16 cellular contexts compared by ENCODE assay signal in the genomic region with DNA sequence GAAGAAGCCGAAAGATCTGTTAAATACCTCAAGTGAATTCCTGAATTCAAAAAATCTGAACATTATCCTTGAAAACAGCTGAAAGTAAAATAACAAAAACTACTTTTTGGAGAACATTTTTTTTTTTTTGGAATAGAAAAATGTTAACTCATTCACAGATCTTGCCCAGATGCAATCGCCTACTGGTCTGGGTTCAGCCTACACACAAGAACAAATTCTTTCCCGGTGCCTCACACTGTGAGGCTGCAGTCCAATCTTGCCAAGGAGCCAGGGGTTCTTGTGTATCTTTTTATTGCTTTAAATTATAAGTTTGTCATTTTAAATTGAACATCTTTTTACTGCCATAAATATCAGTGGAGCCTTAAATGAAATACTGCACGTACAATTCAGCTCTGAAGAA. TPM values are rescaled to one million over a fixed set of nuclear protein-coding genes. Genes with fewer than 3 reads are reported as not detected.
A peak's percentile ranks its signal among the peaks of the same experiment; 100 is the strongest.
DNase-seq lines count a peak whose midpoint lies in the region; TF ChIP-seq lines count a peak whose summit lies in the region.
"Had no signal": no experiment of that assay in that cellular context is flagged by ENCODE, and none has a peak within 500 bp of the region (broad histone marks: within the 10 kb centered on the region; RNA-seq: fewer than 3 reads in every experiment).

No MANE protein-coding gene starts in this region.

- intact Hi-C loops in prostate gland (cut with DNase I) (loop anchor here (5.0 kb wide), 1 partner anchor 548 kb away; no protein-coding TSS in a partner anchor), Caco-2 (cut with micrococcal nuclease; ENCODE audit: unreplicated experiment) (loop anchor here (5.0 kb wide), 1 partner anchor 133 kb away; no protein-coding TSS in a partner anchor)

- no peak overlapping the region for H3K4me3 Mint-ChIP-seq in osteocyte (ENCODE audit: unreplicated experiment)
- H3K4me3 Mint-ChIP-seq in Caco-2 (ENCODE audit: unreplicated experiment): no peak overlapping the region
- H3K4me3 Mint-ChIP-seq: activated B cell treated with CpG ODN at 0.5 μM for 24 hours, immature natural killer cell had no signal

- H3K79me2 ChIP-seq in SK-N-SH (ENCODE audit: insufficient read depth): peaks cover 3% of the 10 kb centered on the region; the same call in 1 of the 2 replicates

- TF ChIP-seq EP300 in SK-N-SH (IDR thresholded peaks at IDR 0.05; ENCODE audit: borderline replicate concordance in 1 of 2, low read depth in 1 of 2, low read length in 1 of 2): peak in 1 of 2 experiments; percentile 77; a peak in 2 of 4 replicates

- peak overlapping the region; percentile 35 for H3K27ac Mint-ChIP-seq in osteocyte (ENCODE audit: unreplicated experiment)
- H3K27ac Mint-ChIP-seq in Caco-2 (ENCODE audit: unreplicated experiment): no peak overlapping the region
- H3K27ac Mint-ChIP-seq: activated B cell treated with CpG ODN at 0.5 μM for 24 hours, immature natural killer cell had no signal

- CTCF ChIA-PET in SK-N-SH (lab: Yijun Ruan, JAX) (interaction anchor here (0.9 to 1.3 kb wide), 3 partner anchors 30 to 548 kb away, joined by 3 to 6 read pairs (median 3); no protein-coding TSS in a partner anchor), Caco-2 (lab: Charles Lee) (interaction anchor here (0.6 to 1.3 kb wide), 2 partner anchors 287 to 373 kb away, joined by 3 to 4 read pairs; no protein-coding TSS in a partner anchor)

- 10% methylated on average over 4 of the region's 4 CpGs for WGBS in SK-N-SH (ENCODE audit: low lambda C conversion rate)
- WGBS in prostate gland: 52% methylated on average over 4 of the region's 4 CpGs

- H3K9me2 ChIP-seq in SK-N-SH: no peaks in the 10 kb centered on the region

- H3K27me3 Mint-ChIP-seq in osteocyte (ENCODE audit: unreplicated experiment): peaks cover 8% of the 10 kb centered on the region
- no peaks in the 10 kb centered on the region for H3K27me3 Mint-ChIP-seq in Caco-2 (ENCODE audit: insufficient read depth, unreplicated experiment)
- H3K27me3 Mint-ChIP-seq: activated B cell treated with CpG ODN at 0.5 μM for 24 hours had no signal

- peaks cover 0 to 4% of the 10 kb centered on the region in 2 experiments; a peak in 2 of 4 replicates for H3K4me1 ChIP-seq in SK-N-SH (ENCODE audit: control insufficient read depth in 1 of 2, insufficient read depth in 2 of 2, low read depth in 1 of 2, low read length in 1 of 2)
- no peaks in the 10 kb centered on the region for H3K4me1 ChIP-seq in prostate gland (replicated peaks)
- H3K4me1 ChIP-seq in Caco-2: peaks cover 8% of the 10 kb centered on the region

- no peak for TF ChIP-seq RAD21 in SK-N-SH (IDR thresholded peaks at IDR 0.05; ENCODE audit: low read length)

- peak; percentile 88 for DNase-seq in AG10803 (ENCODE audit: low read depth)
- DNase-seq in SK-N-SH: no peak
- peak; percentile 71 for DNase-seq in fibroblast of gingiva (ENCODE audit: low read depth)
- DNase-seq in osteocyte (ENCODE audit: extremely low spot score, unreplicated experiment): no peak
- DNase-seq in prostate gland (ENCODE audit: low spot score): no peak
- DNase-seq in Kasumi-1 (lab: John Stamatoyannopoulos, UW): no peak
- no peak for DNase-seq in Caco-2
- no peak for DNase-seq in SKM-1 (lab: John Stamatoyannopoulos, UW; ENCODE audit: unreplicated experiment)
- DNase-seq: activated B cell treated with CpG ODN at 0.5 μM for 24 hours; activated gamma-delta T cell; effector CD8-positive, alpha-beta T cell; immature natural killer cell; NCI-H1930; T-helper 1 cell had no signal

- no peak overlapping the region; the same call in 1 of the 2 replicates for H2AFZ ChIP-seq in SK-N-SH (ENCODE audit: low read depth)

- H3K27me3 ChIP-seq in SK-N-SH (ENCODE audit: insufficient read depth) (no peaks in the 10 kb centered on the region), prostate gland (replicated peaks; ENCODE audit: insufficient read depth) (no peaks in the 10 kb centered on the region), Caco-2 (replicated peaks; ENCODE audit: control insufficient read depth, insufficient read depth, low read length) (no peaks in the 10 kb centered on the region)

- H3K27ac ChIP-seq in SK-N-SH (ENCODE audit: low read depth in 2 of 2, low read length in 1 of 2) (peak overlapping the region; percentile 79 to 86; a peak in 3 of 4 replicates), prostate gland (no peak overlapping the region)
- H3K27ac ChIP-seq: RWPE1, thoracic aorta had no signal

- H3K36me3 ChIP-seq in SK-N-SH (replicated peaks in 1 of 2; ENCODE audit: control insufficient read depth in 1 of 2, insufficient read depth in 2 of 2, low read length in 1 of 2) (no peaks in the 10 kb centered on the region), prostate gland (no peaks in the 10 kb centered on the region), Caco-2 (ENCODE audit: control insufficient read depth, insufficient read depth, low read length) (no peaks in the 10 kb centered on the region; the same call in 1 of the 2 replicates)
- H3K36me3 ChIP-seq: thoracic aorta had no signal

- BruUV-seq in Caco-2 (replicated peaks; lab: Mats Ljungman, UMichigan): no TSS peak

- peak overlapping the region; percentile 56 for H3K9ac ChIP-seq in SK-N-SH

- H3K9me3 Mint-ChIP-seq in osteocyte (ENCODE audit: unreplicated experiment) (no peaks in the 10 kb centered on the region), Caco-2 (ENCODE audit: unreplicated experiment) (no peaks in the 10 kb centered on the region)
- H3K9me3 Mint-ChIP-seq: immature natural killer cell had no signal

- no peak overlapping the region for H3K4me3 ChIP-seq in AG10803 (ENCODE audit: low read length)
- no peak overlapping the region for H3K4me3 ChIP-seq in SK-N-SH (ENCODE audit: low read depth in 2 of 2, low read length in 1 of 2)
- no peak overlapping the region for H3K4me3 ChIP-seq in prostate gland
- no peak overlapping the region for H3K4me3 ChIP-seq in Caco-2 (ENCODE audit: low read depth, low read length)
- H3K4me3 ChIP-seq: thoracic aorta had no signal

- TF ChIP-seq CTCF in AG10803 (conservative IDR thresholded peaks at IDR 0.05; ENCODE audit: low read length) (no peak), SK-N-SH (IDR thresholded peaks at IDR 0.05) (no peak), osteocyte (IDR thresholded peaks at IDR 0.05) (no peak), prostate gland (IDR thresholded peaks at IDR 0.05) (no peak), Caco-2 (IDR thresholded peaks at IDR 0.05; ENCODE audit: insufficient read depth in 1 of 2, low read depth in 1 of 2, low read length in 1 of 2, severe bottlenecking in 1 of 2, unreplicated experiment in 1 of 2) (no peak)

- H3K9me3 ChIP-seq in SK-N-SH (no peaks in the 10 kb centered on the region), prostate gland (no peaks in the 10 kb centered on the region), Caco-2 (no peaks in the 10 kb centered on the region)
- H3K9me3 ChIP-seq: thoracic aorta had no signal

- TF ChIP-seq POLR2A in prostate gland (IDR thresholded peaks at IDR 0.05): no peak

- peaks cover 32% of the 10 kb centered on the region for H3K4me1 Mint-ChIP-seq in osteocyte (ENCODE audit: unreplicated experiment)
- H3K4me1 Mint-ChIP-seq in Caco-2 (ENCODE audit: low read depth, unreplicated experiment): peaks cover 25% of the 10 kb centered on the region
- H3K4me1 Mint-ChIP-seq: immature natural killer cell had no signal

- POLR2A ChIA-PET in SK-N-SH (lab: Yijun Ruan, JAX) (no interaction called here), Caco-2 (lab: Charles Lee) (no interaction called here)

- peak overlapping the region; percentile 39 for H3K4me2 ChIP-seq in SK-N-SH

- H3F3A ChIP-seq in SK-N-SH (replicated peaks; ENCODE audit: insufficient read depth): peaks cover 28% of the 10 kb centered on the region

- H4K20me1 ChIP-seq in SK-N-SH (ENCODE audit: insufficient read depth): no peaks in the 10 kb centered on the region

- H3K36me3 Mint-ChIP-seq in osteocyte (ENCODE audit: unreplicated experiment) (no peaks in the 10 kb centered on the region), Caco-2 (ENCODE audit: insufficient read depth, unreplicated experiment) (no peaks in the 10 kb centered on the region)
- H3K36me3 Mint-ChIP-seq: immature natural killer cell had no signal

TF ChIP-seq in SK-N-SH, 30 proteins besides CTCF, POLR2A, EP300 and RAD21 (continues in another document):
- TF ChIP-seq NRF1 (IDR thresholded peaks at IDR 0.05; ENCODE audit: low read depth, low read length) (no peak), CHD2 (IDR thresholded peaks at IDR 0.05; ENCODE audit: low read length, partially characterized antibody) (no peak), EZH2phosphoT487 (IDR thresholded peaks at IDR 0.05; ENCODE audit: borderline replicate concordance, low read depth) (no peak), POLR2AphosphoS5 (IDR thresholded peaks at IDR 0.05; ENCODE audit: low read depth, low read length) (peak; percentile 51; the same call in 1 of the 2 replicates), FOXM1 (IDR thresholded peaks at IDR 0.05; ENCODE audit: low read depth) (no peak; the same call in 1 of the 2 replicates), NFIC (IDR thresholded peaks at IDR 0.05; ENCODE audit: borderline replicate concordance) (peak; percentile 83), TCF12 (IDR thresholded peaks at IDR 0.05) (peak; percentile 88)
- TF ChIP-seq, protein P1, sequence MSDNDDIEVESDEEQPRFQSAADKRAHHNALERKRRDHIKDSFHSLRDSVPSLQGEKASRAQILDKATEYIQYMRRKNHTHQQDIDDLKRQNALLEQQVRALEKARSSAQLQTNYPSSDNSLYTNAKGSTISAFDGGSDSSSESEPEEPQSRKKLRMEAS (IDR thresholded peaks at IDR 0.05; ENCODE audit: low read depth): no peak
- TF ChIP-seq, protein P2, sequence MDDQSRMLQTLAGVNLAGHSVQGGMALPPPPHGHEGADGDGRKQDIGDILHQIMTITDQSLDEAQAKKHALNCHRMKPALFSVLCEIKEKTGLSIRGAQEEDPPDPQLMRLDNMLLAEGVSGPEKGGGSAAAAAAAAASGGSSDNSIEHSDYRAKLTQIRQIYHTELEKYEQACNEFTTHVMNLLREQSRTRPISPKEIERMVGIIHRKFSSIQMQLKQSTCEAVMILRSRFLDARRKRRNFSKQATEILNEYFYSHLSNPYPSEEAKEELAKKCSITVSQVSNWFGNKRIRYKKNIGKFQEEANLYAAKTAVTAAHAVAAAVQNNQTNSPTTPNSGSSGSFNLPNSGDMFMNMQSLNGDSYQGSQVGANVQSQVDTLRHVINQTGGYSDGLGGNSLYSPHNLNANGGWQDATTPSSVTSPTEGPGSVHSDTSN (IDR thresholded peaks at IDR 0.05): peak; percentile 73

RNA-seq across cellular contexts. Expression of a gene that starts 41.2 kb away (rescaled TPM):
- 32.6 and 36.0 TPM in 2 replicates for polyA plus RNA-seq in SK-N-SH (2012; rRNA removed)
- polyA plus RNA-seq in SK-N-SH (2012; cell fraction: cytosol; rRNA removed): 55.0 and 59.3 TPM in 2 replicates
- polyA plus RNA-seq in SK-N-SH (2012; cell fraction: nucleus; rRNA removed): 16.4 and 26.1 TPM in 2 replicates
- total RNA-seq in osteocyte (11.2 and 11.5 TPM in 2 replicates), prostate gland (1 to 10 TPM in 1 of 2 donors, under 1 TPM in 1; 0.87 to 5.1 TPM), Caco-2 (2022) (15.6 and 16.3 TPM in 2 replicates)

Comparison
In these comparisons a context has a peak if more than half of its experiments do, and no peak if none do; other contexts are left out.
1. DNase-seq: peak in AG10803 (single experiment) and fibroblast of gingiva (single experiment); none in SK-N-SH (single experiment), osteocyte (single experiment), prostate gland (single experiment), Kasumi-1 (0 of 2), Caco-2 (0 of 2) and SKM-1 (single experiment).
2. H3K27ac ChIP-seq: peak in SK-N-SH (2 of 2); none in prostate gland (0 of 2).